ENCODE assay signal across 32 cellular contexts in the genomic region with DNA sequence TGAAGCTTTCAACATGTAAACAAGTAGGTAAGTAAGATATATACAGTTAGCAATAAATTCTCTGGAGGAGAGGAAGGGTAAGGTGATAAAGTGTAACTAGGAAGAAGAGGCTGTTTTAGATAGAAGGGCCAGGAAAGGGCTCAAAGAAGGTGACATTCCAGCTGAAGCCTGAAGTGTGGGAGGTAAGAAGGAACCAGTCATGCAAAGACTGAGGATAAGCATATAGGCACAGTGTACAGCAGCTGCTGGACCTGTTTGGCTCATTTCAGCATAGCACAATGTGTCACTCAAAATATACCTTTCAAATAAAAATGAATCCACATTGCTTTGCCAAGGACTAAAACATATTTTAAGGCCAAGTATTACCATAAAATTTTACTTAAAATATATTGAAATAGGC. TPM values are rescaled to one million over a fixed set of nuclear protein-coding genes. Genes with fewer than 3 reads are reported as not detected.
"Had no signal": no experiment of that assay in that cellular context is flagged by ENCODE, and none has a peak within 500 bp of the region (broad histone marks: within the 10 kb centered on the region; RNA-seq: fewer than 3 reads in every experiment).

No MANE protein-coding gene starts in this region.

- H3K4me1 ChIP-seq: lower lobe of right lung, pancreas, prostate gland, tibial nerve, uterus had no signal

- H3K27ac ChIP-seq: hepatocyte, left lung, lower lobe of right lung, pancreas, prostate gland, tibial nerve, uterus had no signal

- H3K4me2 ChIP-seq: hepatocyte, smooth muscle cell had no signal

- H3K79me2 ChIP-seq: hepatocyte had no signal

- ATAC-seq: left cardiac atrium; left lung; lower lobe of right lung; naive thymus-derived CD8-positive, alpha-beta T cell; pancreas; right cardiac atrium; stimulated activated memory B cell treated with anti-CD40 and anti-IgM and Interleukin-4, amounts not matched to agents 10 μg/mL and 1 μg/mL and 100 μg/mL, for 72 hours; stimulated activated naive CD8-positive, alpha-beta T cell treated with anti-CD3 and anti-CD28 coated beads, Interleukin-15, amount 100 ng/mL, for 72 hours had no signal

- H3K27me3 ChIP-seq: hepatocyte, left lung, pancreas, tibial nerve, uterus had no signal

- H3K36me3 ChIP-seq: left lung, lower lobe of right lung, pancreas, prostate gland, tibial nerve, uterus had no signal

- H3K4me3 ChIP-seq: hepatocyte, left lung, lower lobe of right lung, pancreas, prostate gland, smooth muscle cell, tibial nerve, uterus had no signal

- H3K9me3 ChIP-seq: left lung, lower lobe of right lung, pancreas, prostate gland, tibial nerve, uterus had no signal

- H2AFZ ChIP-seq: hepatocyte had no signal

- DNase-seq: kidney glomerular epithelial cell; left cardiac atrium; left lung; lower lobe of right lung; mammary epithelial cell; mesenchymal stem cell; naive thymus-derived CD8-positive, alpha-beta T cell; nucleus accumbens; pancreas; posterior cingulate gyrus; retina; right cardiac atrium; stimulated activated CD4-positive, alpha-beta T cell treated with anti-CD3 and anti-CD28 coated beads, Interleukin-1b, Interleukin-23, amount 100 ng/mL, for 48 hours; stimulated activated CD4-positive, alpha-beta T cell treated with anti-CD3 and anti-CD28 coated beads, Interleukin-2, amount 100 ng/mL, for 48 hours; stimulated activated CD4-positive, alpha-beta T cell treated with anti-CD3 and anti-CD28 coated beads, Interleukin-4, amount 100 ng/mL, for 4 hours; stimulated activated CD8-positive, alpha-beta memory T cell treated with anti-CD3 and anti-CD28 coated beads, Interleukin-4, amount 100 ng/mL, for 48 hours; stimulated activated naive CD4-positive, alpha-beta T cell treated with Interleukin-2 at 50 U/mL for 16 hours; stimulated activated naive CD8-positive, alpha-beta T cell treated with anti-CD3 and anti-CD28 coated beads, Interleukin-15, amount 100 ng/mL, for 72 hours; substantia nigra; uterus had no signal

RNA-seq across cellular contexts. Expression of a gene that starts 39.0 kb away (rescaled TPM):
- total RNA-seq: hepatocyte; left cardiac atrium; lower lobe of right lung; mammary epithelial cell; mucosa of gallbladder; naive thymus-derived CD8-positive, alpha-beta T cell; neural crest cell; osteoblast; pancreas; prostate gland; right cardiac atrium; skeletal muscle tissue; smooth muscle cell; temporal lobe; tibial nerve; ureter; uterus had no signal
- polyA plus RNA-seq: hepatocyte; keratinocyte; mammary epithelial cell; naive thymus-derived CD8-positive, alpha-beta T cell; pancreas; right cardiac atrium; smooth muscle cell had no signal
